In genomic region chr5:108379722-108380530, GRCh38 we compare ENCODE assay signal across 1 cellular context.
TF ChIP-seq lines count a peak whose summit lies in the region.

No MANE protein-coding gene starts in this region.

TF ChIP-seq in IMR-90, 13 proteins besides CTCF, POLR2A, EP300 and RAD21 (continued from another document):
- TF ChIP-seq ELK1 (IDR thresholded peaks at IDR 0.05; ENCODE audit: borderline replicate concordance, low read depth, low read length): no peak
